In genomic region chr7:116280803-116281202, GRCh38 we compare ENCODE assay signal across 25 cellular contexts.
"Had no signal": no experiment of that assay in that cellular context is flagged by ENCODE, and none has a peak within 500 bp of the region (broad histone marks: within the 10 kb centered on the region; RNA-seq: fewer than 3 reads in every experiment).

No MANE protein-coding gene starts in this region.

- H3K9me3 Mint-ChIP-seq: activated CD4-positive, alpha-beta memory T cell treated with anti-CD3 and anti-CD28 coated beads for 36 hours; activated naive CD4-positive, alpha-beta T cell treated with anti-CD3 and anti-CD28 coated beads, Interleukin-2, amount 10 ng/mL, durations not matched to agents 7 days and 5 days; activated naive CD8-positive, alpha-beta T cell treated with anti-CD3 and anti-CD28 coated beads for 36 hours; activated T-helper 2 cell treated with anti-CD3 and anti-CD28 coated beads, Interferon-gamma antibody, Interleukin-2, Interleukin-4, amounts not matched to agents 10 μg/mL and 5 μg/mL and 100 μg/mL, durations not matched to agents 14 hours and 24 hours and 36 hours; T-helper 1 cell treated with Interleukin-12 subunit alpha and Interleukin-12 subunit beta and Interleukin-4 antibody, amounts not matched to agents 30 μg/mL and 1 μg/mL, for 36 hours; WTC11 had no signal

- H3K9me3 ChIP-seq: SJCRH30 had no signal

- H3K4me3 ChIP-seq: cardiac muscle cell, SJCRH30 had no signal

- H3K4me3 Mint-ChIP-seq: activated CD4-positive, alpha-beta memory T cell treated with anti-CD3 and anti-CD28 coated beads for 36 hours; activated naive CD4-positive, alpha-beta T cell treated with anti-CD3 and anti-CD28 coated beads, Interleukin-2, amount 10 ng/mL, durations not matched to agents 7 days and 5 days; activated naive CD8-positive, alpha-beta T cell treated with anti-CD3 and anti-CD28 coated beads for 36 hours; T-helper 1 cell treated with Interleukin-12 subunit alpha and Interleukin-12 subunit beta and Interleukin-4 antibody, amounts not matched to agents 30 μg/mL and 1 μg/mL, for 36 hours; WTC11 had no signal

- H3K36me3 ChIP-seq: brain microvascular endothelial cell, cardiac muscle cell, SJCRH30 had no signal

- H3K4me1 ChIP-seq: SJCRH30 had no signal

- H3K27me3 ChIP-seq: brain microvascular endothelial cell, cardiac muscle cell, SJCRH30 had no signal

- ATAC-seq: Right ventricle myocardium inferior, WTC11 had no signal

- H3K36me3 Mint-ChIP-seq: activated CD4-positive, alpha-beta memory T cell treated with anti-CD3 and anti-CD28 coated beads for 36 hours; activated naive CD4-positive, alpha-beta T cell treated with anti-CD3 and anti-CD28 coated beads, Interleukin-2, amount 10 ng/mL, durations not matched to agents 7 days and 5 days; activated naive CD8-positive, alpha-beta T cell treated with anti-CD3 and anti-CD28 coated beads for 36 hours; WTC11 had no signal

- DNase-seq: activated CD4-positive, alpha-beta memory T cell treated with anti-CD3 and anti-CD28 coated beads for 36 hours; activated CD4-positive, alpha-beta T cell treated with anti-CD3 and anti-CD28 coated beads for 48 hours; activated CD4-positive, CD25-positive, alpha-beta regulatory T cell treated with anti-CD3 and anti-CD28 coated beads, Interleukin-2, amount 50 U/mL, for 72 hours; activated CD8-positive, alpha-beta memory T cell treated with anti-CD3 and anti-CD28 coated beads for 24 hours; activated gamma-delta T cell treated with Interleukin-2 at 50 U/mL for 16 hours; activated naive CD4-positive, alpha-beta T cell treated with anti-CD3 and anti-CD28 coated beads, Interleukin-2, amount 10 ng/mL, durations not matched to agents 7 days and 5 days; activated naive CD8-positive, alpha-beta T cell treated with anti-CD3 and anti-CD28 coated beads for 36 hours; activated T-cell treated with anti-CD3 and anti-CD28 coated beads, Interleukin-2, amount 50 U/mL, for 48 hours; brain microvascular endothelial cell; KG1; NCI-H1092; NCI-H1417; NCI-H1930; NCI-H2171 treated with DMSO at 0.1 percent for 48 hours; NCI-H226; NCI-H510A; NCI-H526 treated with DMSO at 0.1 percent for 48 hours; NCI-H82; RPMI8226; SJCRH30 had no signal

- H3K27ac ChIP-seq: brain microvascular endothelial cell, cardiac muscle cell, SJCRH30 had no signal
